Comparison of ENCODE assay signal across 10 cellular contexts in genomic region chr15:73988075-73988969, GRCh38. TPM values are rescaled to one million over a fixed set of nuclear protein-coding genes. Genes with fewer than 3 reads are reported as not detected.
DNase-seq lines count a peak whose midpoint lies in the region; ATAC-seq and TF ChIP-seq lines count a peak whose summit lies in the region.
"Had no signal": no experiment of that assay in that cellular context is flagged by ENCODE, and none has a peak within 500 bp of the region (broad histone marks: within the 10 kb centered on the region; RNA-seq: fewer than 3 reads in every experiment).

No MANE protein-coding gene starts in this region.

- H3K27ac ChIP-seq in RWPE2 (ENCODE audit: poor library complexity, severe bottlenecking) (peak overlapping the region; percentile 72), foreskin keratinocyte (peak overlapping the region; percentile 98)

- peak overlapping the region; percentile 62 for H3K27ac Mint-ChIP-seq in stimulated activated memory B cell treated with anti-CD40 and anti-IgM and Interleukin-4, amounts not matched to agents 10 μg/mL and 1 μg/mL and 100 μg/mL, for 72 hours
- H3K27ac Mint-ChIP-seq: naive thymus-derived CD4-positive, alpha-beta T cell had no signal

- H3K9me3 ChIP-seq in RWPE2 (ENCODE audit: severe bottlenecking) = no peaks in the 10 kb centered on the region

- ATAC-seq in RWPE2 (ENCODE audit: low read depth) = peak; percentile 20
- ATAC-seq in foreskin keratinocyte = peak; percentile 68
- peak; percentile 62 for ATAC-seq in stimulated activated memory B cell treated with anti-CD40 and anti-IgM and Interleukin-4, amounts not matched to agents 10 μg/mL and 1 μg/mL and 100 μg/mL, for 72 hours
- no peak for ATAC-seq in GM18511 (IDR thresholded peaks at IDR 0.05; ENCODE audit: unreplicated experiment)
- ATAC-seq: naive thymus-derived CD4-positive, alpha-beta T cell had no signal

- H3K36me3 ChIP-seq in RWPE2 (ENCODE audit: low read depth) = no peaks in the 10 kb centered on the region

- in situ Hi-C loops in GM13976 (cut with MboI; ENCODE audit: low sequenced_read_pairs, unreplicated experiment) = no loop called here

- H3K4me3 Mint-ChIP-seq in stimulated activated memory B cell treated with anti-CD40 and anti-IgM and Interleukin-4, amounts not matched to agents 10 μg/mL and 1 μg/mL and 100 μg/mL, for 72 hours = no peak overlapping the region
- H3K4me3 Mint-ChIP-seq: naive thymus-derived CD4-positive, alpha-beta T cell had no signal

- H3K4me1 Mint-ChIP-seq in stimulated activated memory B cell treated with anti-CD40 and anti-IgM and Interleukin-4, amounts not matched to agents 10 μg/mL and 1 μg/mL and 100 μg/mL, for 72 hours = peaks cover 79% of the 10 kb centered on the region

- TF ChIP-seq CTCF in GM13976 (IDR thresholded peaks at IDR 0.05; ENCODE audit: borderline replicate concordance, control extremely low read depth, extremely low read depth, insufficient read depth, missing control alignments) (no peak), RWPE2 (IDR thresholded peaks at IDR 0.05; ENCODE audit: poor library complexity, severe bottlenecking) (no peak), foreskin keratinocyte (conservative IDR thresholded peaks at IDR 0.05) (no peak)

- H3K4me1 ChIP-seq in RWPE2 (ENCODE audit: insufficient read depth, poor library complexity, severe bottlenecking) = peaks cover 60% of the 10 kb centered on the region
- H3K4me1 ChIP-seq in foreskin keratinocyte = peaks cover 41% of the 10 kb centered on the region

- H3K27me3 ChIP-seq in RWPE2 (ENCODE audit: insufficient read depth, poor library complexity, severe bottlenecking) (no peaks in the 10 kb centered on the region), foreskin keratinocyte (no peaks in the 10 kb centered on the region)

- no peaks in the 10 kb centered on the region for H3K27me3 Mint-ChIP-seq in stimulated activated memory B cell treated with anti-CD40 and anti-IgM and Interleukin-4, amounts not matched to agents 10 μg/mL and 1 μg/mL and 100 μg/mL, for 72 hours
- H3K27me3 Mint-ChIP-seq: naive thymus-derived CD4-positive, alpha-beta T cell had no signal

- H3K36me3 Mint-ChIP-seq in stimulated activated memory B cell treated with anti-CD40 and anti-IgM and Interleukin-4, amounts not matched to agents 10 μg/mL and 1 μg/mL and 100 μg/mL, for 72 hours = peaks cover 22% of the 10 kb centered on the region

- H3K9me3 Mint-ChIP-seq in stimulated activated memory B cell treated with anti-CD40 and anti-IgM and Interleukin-4, amounts not matched to agents 10 μg/mL and 1 μg/mL and 100 μg/mL, for 72 hours = no peaks in the 10 kb centered on the region
- H3K9me3 Mint-ChIP-seq: naive thymus-derived CD4-positive, alpha-beta T cell had no signal

- H3K4me3 ChIP-seq in RWPE2 (ENCODE audit: severe bottlenecking) = no peak overlapping the region

- peak; percentile 64 for DNase-seq in GM13976 (ENCODE audit: low spot score)
- no peak for DNase-seq in RWPE2 (ENCODE audit: low spot score)
- DNase-seq in foreskin keratinocyte = peak; percentile 80 to 88
- DNase-seq in T-helper 9 cell = no peak
- DNase-seq in HCEC 1CT = no peak
- DNase-seq in NAMALWA (ENCODE audit: low spot score) = no peak
- DNase-seq: activated CD4-positive, alpha-beta T cell treated with anti-CD3 and anti-CD28 coated beads, Interleukin-2, amount 50 U/mL, for 4 hours; naive thymus-derived CD4-positive, alpha-beta T cell had no signal

RNA-seq across cellular contexts. Expression of gene STOML1, which starts 3.8 kb away (rescaled TPM):
- 15.7 and 18.3 TPM in 2 replicates for total RNA-seq in foreskin keratinocyte
- polyA plus RNA-seq in foreskin keratinocyte = 17.4 and 19.2 TPM in 2 replicates

RNA-seq across cellular contexts. Expression of gene PML, which starts 6.2 kb away (rescaled TPM):
- total RNA-seq in foreskin keratinocyte = 81.5 and 92.6 TPM in 2 replicates
- 88.0 and 91.4 TPM in 2 replicates for polyA plus RNA-seq in foreskin keratinocyte

Comparison
In these comparisons a context has a peak if more than half of its experiments do, and no peak if none do; other contexts are left out.
1. DNase-seq: peak in GM13976 (single experiment) and foreskin keratinocyte (2 of 2); none in RWPE2 (single experiment), T-helper 9 cell (single experiment), HCEC 1CT (single experiment) and NAMALWA (single experiment).